Comparison of ENCODE assay signal across 1 cellular context in genomic region chr13:40987606-40988280, GRCh38.
TF ChIP-seq lines count a peak whose summit lies in the region.

No MANE protein-coding gene starts in this region.

TF ChIP-seq in HEK293, 187 proteins besides CTCF, POLR2A, EP300 and RAD21 (continued from another document):
- peak; percentile 71 for TF ChIP-seq PRDM6 (tag by site-specific recombination; IDR thresholded peaks at IDR 0.05)
- TF ChIP-seq GLIS1 (tag by site-specific recombination; IDR thresholded peaks at IDR 0.05): no peak
- no peak for TF ChIP-seq ZBTB10 (tag by site-specific recombination; IDR thresholded peaks at IDR 0.05)
- TF ChIP-seq BCL11A (tag by site-specific recombination; IDR thresholded peaks at IDR 0.05; ENCODE audit: low read depth): no peak
- 0 out of 2 replicates have a peak, but pooled peaks have one; percentile 35 for TF ChIP-seq PRDM1 (tag by site-specific recombination; IDR thresholded peaks at IDR 0.05)
